In genomic region chr4:112933790-112934189, GRCh38 we compare ENCODE assay signal across 25 cellular contexts.
"Had no signal": no experiment of that assay in that cellular context is flagged by ENCODE, and none has a peak within 500 bp of the region (broad histone marks: within the 10 kb centered on the region; RNA-seq: fewer than 3 reads in every experiment).

No MANE protein-coding gene starts in this region.

- H3K36me3 Mint-ChIP-seq: immature natural killer cell; mesothelial cell of epicardium; naive B cell; natural killer cell; stimulated activated naive B cell treated with anti-CD40 and anti-IgM and Interleukin-4, amounts not matched to agents 10 μg/mL and 1 μg/mL and 100 μg/mL, for 72 hours had no signal

- H3K4me3 Mint-ChIP-seq: immature natural killer cell; mesothelial cell of epicardium; naive B cell; natural killer cell; stimulated activated naive B cell treated with anti-CD40 and anti-IgM and Interleukin-4, amounts not matched to agents 10 μg/mL and 1 μg/mL and 100 μg/mL, for 72 hours had no signal

- ATAC-seq: natural killer cell; sciatic nerve; stimulated activated naive B cell treated with anti-CD40 and anti-IgM and Interleukin-4, amounts not matched to agents 10 μg/mL and 1 μg/mL and 100 μg/mL, for 72 hours; stimulated activated naive CD8-positive, alpha-beta T cell treated with anti-CD3 and anti-CD28 coated beads, Interleukin-15, Interleukin-2, amounts not matched to agents 100 U/mL and 50 U/mL, for 24 hours had no signal

- H3K27ac Mint-ChIP-seq: immature natural killer cell; mesothelial cell of epicardium; naive B cell; natural killer cell; progenitor cell of endocrine pancreas; stimulated activated naive B cell treated with anti-CD40 and anti-IgM and Interleukin-4, amounts not matched to agents 10 μg/mL and 1 μg/mL and 100 μg/mL, for 72 hours had no signal

- H3K4me3 ChIP-seq: left ventricle myocardium inferior, lung, ovary, right atrium auricular region, skin epidermis, stomach, testis, thyroid gland, transverse colon, upper lobe of left lung had no signal

- H3K27me3 Mint-ChIP-seq: progenitor cell of endocrine pancreas had no signal

- H3K4me1 Mint-ChIP-seq: immature natural killer cell; mesothelial cell of epicardium; naive B cell; natural killer cell; stimulated activated naive B cell treated with anti-CD40 and anti-IgM and Interleukin-4, amounts not matched to agents 10 μg/mL and 1 μg/mL and 100 μg/mL, for 72 hours had no signal

- DNase-seq: hypothalamus; immature natural killer cell; islet precursor cell; left ventricle myocardium inferior; mesendoderm; naive B cell; natural killer cell; ovary; stimulated activated CD4-positive, alpha-beta T cell treated with anti-CD3 and anti-CD28 coated beads, Interleukin-12 subunit alpha, Interleukin-12 subunit beta, amount 100 ng/mL, for 4 hours; stimulated activated CD4-positive, alpha-beta T cell treated with anti-CD3 and anti-CD28 coated beads, Interleukin-15, amount 100 ng/mL, for 24 hours; stimulated activated CD4-positive, alpha-beta T cell treated with anti-CD3 and anti-CD28 coated beads, Interleukin-2, amount 100 ng/mL, for 24 hours; stimulated activated CD4-positive, alpha-beta T cell treated with anti-CD3 and anti-CD28 coated beads, Interleukin-4, amount 100 ng/mL, for 1 hour; stimulated activated naive B cell treated with anti-CD40 and anti-IgM and Interleukin-4, amounts not matched to agents 10 μg/mL and 1 μg/mL and 100 μg/mL, for 72 hours; stimulated activated naive CD8-positive, alpha-beta T cell treated with anti-CD3 and anti-CD28 coated beads, Interleukin-15, Interleukin-2, amounts not matched to agents 100 U/mL and 50 U/mL, for 24 hours; stomach; testis; thyroid gland; transverse colon; upper lobe of left lung had no signal

- H3K9me3 Mint-ChIP-seq: mesothelial cell of epicardium; natural killer cell; stimulated activated naive B cell treated with anti-CD40 and anti-IgM and Interleukin-4, amounts not matched to agents 10 μg/mL and 1 μg/mL and 100 μg/mL, for 72 hours had no signal
